In genomic region chrX:48897157-48897620, GRCh38 we compare ENCODE assay signal across 8 cellular contexts. TPM values are rescaled to one million over a fixed set of nuclear protein-coding genes. Genes with fewer than 3 reads are reported as not detected.
DNase-seq lines count a peak whose midpoint lies in the region; ATAC-seq and TF ChIP-seq lines count a peak whose summit lies in the region.

No MANE protein-coding gene starts in this region.

- H4K20me1 ChIP-seq in mammary epithelial cell (ENCODE audit: insufficient read depth, low read length) = no peaks in the 10 kb centered on the region

- intact Hi-C loops in mammary epithelial cell (cut with micrococcal nuclease) (loop anchor here (1.0 to 5.0 kb wide), 5 partner anchors 14 to 135 kb away; partner anchors contain the start of genes GLOD5, HDAC6 and SLC35A2), gastrocnemius medialis (cut with DNase I; ENCODE audit: low total_unique reads) (loop anchor here (1.0 to 10.0 kb wide), 5 partner anchors 96 to 300 kb away; partner anchors contain the start of genes GRIPAP1, MAGIX and WDR13)

- H3K9me3 ChIP-seq in ES-I3 (ENCODE audit: control insufficient read depth, insufficient read depth, low read length) (no peaks in the 10 kb centered on the region), mammary epithelial cell (replicated peaks; ENCODE audit: insufficient read depth, low read length) (no peaks in the 10 kb centered on the region), iPS-18c (ENCODE audit: control insufficient read depth, insufficient read depth, low read length) (peaks cover 14% of the 10 kb centered on the region), gastrocnemius medialis (no peaks in the 10 kb centered on the region)

- no TSS peak for BruUV-seq in mammary epithelial cell (replicated peaks; lab: Mats Ljungman, UMichigan)

- peak overlapping the region; percentile 53 for H3K4me2 ChIP-seq in mammary epithelial cell (ENCODE audit: insufficient read depth, low read depth, low read length)

- in situ Hi-C loops in mammary epithelial cell (cut with MboI; ENCODE audit: low sequenced_read_pairs in 2 of 2) (no loop called here), gastrocnemius medialis (cut with MboI; ENCODE audit: low sequenced_read_pairs in 4 of 4) (loop anchor here in 1 of 4 donors (10.0 kb wide), 1 partner anchor 92 kb away; the partner anchor contains the start of gene HDAC6)

- H3K27ac ChIP-seq in mammary epithelial cell (ENCODE audit: insufficient read depth, low read depth, low read length) (peak overlapping the region; percentile 78), gastrocnemius medialis (peak overlapping the region; percentile 90 to 98 (median 95))

- H3K36me3 ChIP-seq in ES-I3 (ENCODE audit: insufficient read depth, low read length) (peaks cover 5% of the 10 kb centered on the region; the same call in 1 of the 2 replicates), mammary epithelial cell (ENCODE audit: insufficient read depth, low read length) (peaks cover 2% of the 10 kb centered on the region), gastrocnemius medialis (peaks cover 0 to 12% of the 10 kb centered on the region in 2 donors)

- dilution Hi-C loops in mammary epithelial cell (cut with HindIII; ENCODE audit: low sequenced_read_pairs) = no loop called here

- H3K4me3 ChIP-seq in mammary epithelial cell (replicated peaks in 1 of 3; ENCODE audit: insufficient read depth in 1 of 3, low read depth in 2 of 3, low read length in 3 of 3) (peak overlapping the region; percentile 26 to 77 (median 59)), iPS-18c (ENCODE audit: insufficient read depth, low read depth, low read length) (peak overlapping the region; percentile 61), gastrocnemius medialis (peak overlapping the region; percentile 62 to 79 (median 72))

- WGBS in mammary epithelial cell (ENCODE audit: low coverage, missing lambda C conversion rate) = 16% methylated on average over 28 of the region's 38 CpGs

- peak; percentile 76 for DNase-seq in NCI-H2029 (lab: John Stamatoyannopoulos, UW)
- peak; percentile 55 for DNase-seq in T-helper 9 cell
- peak; percentile 77 for DNase-seq in mammary epithelial cell
- peak; percentile 58 to 77 for DNase-seq in gastrocnemius medialis

- H3K4me1 ChIP-seq in ES-I3 (ENCODE audit: insufficient read depth, low read length) = no peaks in the 10 kb centered on the region
- no peaks in the 10 kb centered on the region for H3K4me1 ChIP-seq in mammary epithelial cell (ENCODE audit: insufficient read depth, low read length)
- peaks cover under 1 to 12% of the 10 kb centered on the region in 2 donors for H3K4me1 ChIP-seq in gastrocnemius medialis

- H3K27me3 ChIP-seq in mammary epithelial cell (ENCODE audit: insufficient read depth, low read length) (no peaks in the 10 kb centered on the region), gastrocnemius medialis (no peaks in the 10 kb centered on the region)

- CTCF ChIA-PET in mammary epithelial cell (lab: Charles Lee; ENCODE audit: low non-redundant PET) = no interaction called here

- H3K9ac ChIP-seq in ES-I3 (ENCODE audit: low read depth, low read length) (peak overlapping the region; percentile 90), mammary epithelial cell (ENCODE audit: insufficient read depth, low read length) (peak overlapping the region; percentile 74)

- peaks cover 45% of the 10 kb centered on the region for H3K79me2 ChIP-seq in mammary epithelial cell (ENCODE audit: insufficient read depth, low read length)

- no peak for TF ChIP-seq POLR2A in gastrocnemius medialis (IDR thresholded peaks at IDR 0.05)

- TF ChIP-seq CTCF in mammary epithelial cell (conservative IDR thresholded peaks at IDR 0.05 in 1 of 2, IDR thresholded peaks at IDR 0.05 in 1 of 2; ENCODE audit: extremely low read depth in 1 of 2, insufficient read depth in 1 of 2, low read depth in 1 of 2, low read length in 2 of 2) (no peak), gastrocnemius medialis (IDR thresholded peaks at IDR 0.05 in 4 of 5, conservative IDR thresholded peaks at IDR 0.05 in 1 of 5) (no peak)

- ATAC-seq in HG02884 (IDR thresholded peaks at IDR 0.05; ENCODE audit: unreplicated experiment) (peak; percentile 9), gastrocnemius medialis (peak; percentile 31 to 64), GM18517 (IDR thresholded peaks at IDR 0.05; ENCODE audit: unreplicated experiment) (no peak)

- peak overlapping the region; percentile 57 for H2AFZ ChIP-seq in mammary epithelial cell (ENCODE audit: low read depth, low read length)

RNA-seq across cellular contexts. Expression of gene TIMM17B, which starts 0.4 kb away (rescaled TPM):
- 10 to 100 TPM; 28.0 to 53.2 TPM for total RNA-seq in mammary epithelial cell
- 55.5 TPM for polyA plus RNA-seq in mammary epithelial cell
- 39.2 TPM for polyA minus RNA-seq in mammary epithelial cell
- 100 to 1,000 TPM in 1 of 4 donors, 10 to 100 TPM in 3; 53.3 to 103 (median 68.5) TPM for total RNA-seq in gastrocnemius medialis

RNA-seq across cellular contexts. Expression of gene PQBP1, which starts 0.5 kb away (rescaled TPM):
- total RNA-seq in mammary epithelial cell (10 to 100 TPM; 31.2 to 69.5 TPM), gastrocnemius medialis (10 to 100 TPM; 61.3 to 90.4 (median 67.8) TPM)
- polyA plus RNA-seq in mammary epithelial cell = 78.3 TPM
- polyA minus RNA-seq in mammary epithelial cell = 79.9 TPM

RNA-seq across cellular contexts. Expression of gene SLC35A2, which starts 14.3 kb away (rescaled TPM):
- total RNA-seq in mammary epithelial cell (10 to 100 TPM; 26.2 to 39.9 TPM), gastrocnemius medialis (10 to 100 TPM; 12.6 to 18.7 (median 18.5) TPM)
- polyA plus RNA-seq in mammary epithelial cell = 34.0 TPM
- 55.4 TPM for polyA minus RNA-seq in mammary epithelial cell

RNA-seq across cellular contexts. Expression of gene PIM2, which starts 21.6 kb away (rescaled TPM):
- total RNA-seq in mammary epithelial cell = 10 to 100 TPM in 1 of 2 donors, 1 to 10 TPM in 1; 9.9 to 10.3 TPM
- polyA plus RNA-seq in mammary epithelial cell = 14.5 TPM
- polyA minus RNA-seq in mammary epithelial cell = 25.1 TPM
- total RNA-seq in gastrocnemius medialis = 1 to 10 TPM; 2.3 to 3.5 (median 2.4) TPM
